9 cellular contexts compared by ENCODE assay signal in genomic region chr1:200154069-200154767, GRCh38.
A peak's percentile ranks its signal among the peaks of the same experiment; 100 is the strongest.
DNase-seq lines count a peak whose midpoint lies in the region; ATAC-seq and FAIRE-seq lines count a peak whose summit lies in the region.
"Had no signal": no experiment of that assay in that cellular context is flagged by ENCODE, and none has a peak within 500 bp of the region (broad histone marks: within the 10 kb centered on the region; RNA-seq: fewer than 3 reads in every experiment).

No MANE protein-coding gene starts in this region.

- no peak for FAIRE-seq in small intestine (lab: Jason Lieb, UNC)
- FAIRE-seq: TTC549 had no signal

- H3K4me3 ChIP-seq in small intestine (ENCODE audit: low read depth in 1 of 2, low read length in 2 of 2), result no peak overlapping the region

- peaks cover 0 to 10% of the 10 kb centered on the region in 2 donors for H3K4me1 ChIP-seq in small intestine (ENCODE audit: control insufficient read depth in 2 of 2, insufficient read depth in 1 of 2, low read depth in 1 of 2, low read length in 1 of 2)

- no peaks in the 10 kb centered on the region for H3K9me3 ChIP-seq in small intestine (ENCODE audit: control insufficient read depth, low read depth)

- H3K36me3 ChIP-seq in small intestine (ENCODE audit: control insufficient read depth in 2 of 2, insufficient read depth in 2 of 2, low read length in 2 of 2), result peaks cover 0 to 4% of the 10 kb centered on the region in 2 donors

- H3K27ac ChIP-seq in small intestine (ENCODE audit: low read depth in 1 of 2, low read length in 1 of 2), result no peak overlapping the region

- peak; percentile 7 for DNase-seq in NCI-H2227 (lab: John Stamatoyannopoulos, UW; ENCODE audit: unreplicated experiment)
- peak; percentile 8 for DNase-seq in activated T-helper 1 cell treated with Interleukin-2 at 50 U/mL for 16 hours (ENCODE audit: low read depth)
- DNase-seq in small intestine, result peak; percentile 56
- DNase-seq in cortex of kidney (lab: John Stamatoyannopoulos, UW), result no peak
- DNase-seq in NCI-H2107 treated with DMSO at 0.1 percent for 48 hours (lab: John Stamatoyannopoulos, UW; ENCODE audit: unreplicated experiment), result no peak
- DNase-seq in NCI-H146 treated with DMSO at 0.1 percent for 48 hours (lab: John Stamatoyannopoulos, UW; ENCODE audit: unreplicated experiment), result no peak

- ATAC-seq in GM18519 (IDR thresholded peaks at IDR 0.05; ENCODE audit: low FRiP score, unreplicated experiment), result peak; percentile 92
- ATAC-seq in HG02623 (IDR thresholded peaks at IDR 0.05; ENCODE audit: unreplicated experiment), result peak; percentile 85

- no peaks in the 10 kb centered on the region for H3K27me3 ChIP-seq in small intestine (ENCODE audit: control insufficient read depth in 2 of 2, insufficient read depth in 2 of 2, low read length in 2 of 2)

Comparison
In these comparisons a context has a peak if more than half of its experiments do, and no peak if none do; other contexts are left out.
1. DNase-seq: peak in NCI-H2227 (single experiment), activated T-helper 1 cell treated with Interleukin-2 at 50 U/mL for 16 hours (single experiment) and small intestine (single experiment); none in cortex of kidney (single experiment), NCI-H2107 treated with DMSO at 0.1 percent for 48 hours (single experiment) and NCI-H146 treated with DMSO at 0.1 percent for 48 hours (single experiment).